In genomic region chr12:25249951-25250738, GRCh38 we compare ENCODE assay signal across 8 cellular contexts. TPM values are rescaled to one million over a fixed set of nuclear protein-coding genes. Genes with fewer than 3 reads are reported as not detected.
DNase-seq lines count a peak whose midpoint lies in the region; ATAC-seq and TF ChIP-seq lines count a peak whose summit lies in the region.

No MANE protein-coding gene starts in this region.

- peaks cover 12 to 25% of the 10 kb centered on the region in 2 donors for H3K36me3 Mint-ChIP-seq in CD4-positive, alpha-beta memory T cell
- peaks cover 32% of the 10 kb centered on the region for H3K36me3 Mint-ChIP-seq in T-helper 2 cell treated with Interferon-gamma antibody and Interleukin-4, amounts not matched to agents 5 μg/mL and 100 μg/mL, for 36 hours (ENCODE audit: low read depth)

- TF ChIP-seq CTCF in astrocyte of the spinal cord (IDR thresholded peaks at IDR 0.05; ENCODE audit: low read depth, low read length): no peak

- peak; percentile 41 to 66 (median 51) for DNase-seq in CD4-positive, alpha-beta memory T cell
- DNase-seq in HuH-7.5 (ENCODE audit: low spot score) (peak; percentile 38), astrocyte of the spinal cord (ENCODE audit: low read depth, low spot score) (peak; percentile 15), skeletal muscle cell (ENCODE audit: low read depth) (no peak)
- peak; percentile 44 for DNase-seq in T-helper 2 cell treated with Interferon-gamma antibody and Interleukin-4, amounts not matched to agents 5 μg/mL and 100 μg/mL, for 36 hours (ENCODE audit: low spot score)

- peak overlapping the region; percentile 68 for H3K27ac ChIP-seq in CD4-positive, alpha-beta memory T cell (ENCODE audit: low read depth, low read length)
- H3K27ac ChIP-seq in iPS-18a (ENCODE audit: low read length): no peak overlapping the region

- CTCF ChIA-PET in CD4-positive, alpha-beta memory T cell (lab: Charles Lee; ENCODE audit: partially characterized antibody): interaction anchor here (1.0 to 1.9 kb wide), 5 partner anchors 9 to 138 kb away, joined by 4 to 19 read pairs (median 8); no protein-coding TSS in a partner anchor

- H3K9me3 Mint-ChIP-seq in CD4-positive, alpha-beta memory T cell: no peaks in the 10 kb centered on the region
- H3K9me3 Mint-ChIP-seq in T-helper 2 cell treated with Interferon-gamma antibody and Interleukin-4, amounts not matched to agents 5 μg/mL and 100 μg/mL, for 36 hours: peaks cover 5% of the 10 kb centered on the region

- H3K4me1 ChIP-seq in CD4-positive, alpha-beta memory T cell (ENCODE audit: insufficient read depth, low read length): peaks cover 38% of the 10 kb centered on the region
- peaks cover 4% of the 10 kb centered on the region for H3K4me1 ChIP-seq in iPS-18a (ENCODE audit: control insufficient read depth, low read depth, low read length)

- H3K27me3 ChIP-seq in CD4-positive, alpha-beta memory T cell (ENCODE audit: insufficient read depth, low read length): no peaks in the 10 kb centered on the region
- peaks cover 17% of the 10 kb centered on the region for H3K27me3 ChIP-seq in iPS-18a (ENCODE audit: control insufficient read depth, insufficient read depth, low read length)

- H3K27ac Mint-ChIP-seq in CD4-positive, alpha-beta memory T cell: peak overlapping the region; percentile 89 to 97 (median 95)
- peak overlapping the region; percentile 95 for H3K27ac Mint-ChIP-seq in T-helper 2 cell treated with Interferon-gamma antibody and Interleukin-4, amounts not matched to agents 5 μg/mL and 100 μg/mL, for 36 hours

- ATAC-seq in GM21381 (IDR thresholded peaks at IDR 0.05; ENCODE audit: unreplicated experiment): peak; percentile 34
- no peak for ATAC-seq in GM18858 (IDR thresholded peaks at IDR 0.05; ENCODE audit: unreplicated experiment)

- intact Hi-C loops in CD4-positive, alpha-beta memory T cell (cut with micrococcal nuclease): loop anchor here (1.0 to 2.0 kb wide), 5 partner anchors 9 to 197 kb away; partner anchors contain the start of genes DNAI7 and ETFRF1

- in situ Hi-C loops in astrocyte of the spinal cord (cut with HindIII; ENCODE audit: low sequenced_read_pairs): no loop called here

- no peaks in the 10 kb centered on the region for H3K9me3 ChIP-seq in CD4-positive, alpha-beta memory T cell (ENCODE audit: control insufficient read depth in 1 of 2, low read length in 2 of 2)
- H3K9me3 ChIP-seq in iPS-18a (ENCODE audit: control insufficient read depth, low read depth, low read length): no peaks in the 10 kb centered on the region

- H3K27me3 Mint-ChIP-seq in CD4-positive, alpha-beta memory T cell: no peaks in the 10 kb centered on the region
- H3K27me3 Mint-ChIP-seq in T-helper 2 cell treated with Interferon-gamma antibody and Interleukin-4, amounts not matched to agents 5 μg/mL and 100 μg/mL, for 36 hours (ENCODE audit: low read depth): peaks cover 17% of the 10 kb centered on the region

- no peaks in the 10 kb centered on the region for H3K36me3 ChIP-seq in CD4-positive, alpha-beta memory T cell (ENCODE audit: insufficient read depth, low read length)
- H3K36me3 ChIP-seq in iPS-18a (ENCODE audit: control insufficient read depth, low read depth, low read length): no peaks in the 10 kb centered on the region

- H3K4me3 ChIP-seq in CD4-positive, alpha-beta memory T cell (ENCODE audit: low read length in 2 of 2): peak overlapping the region; percentile 67 to 90
- peak overlapping the region; percentile 91 for H3K4me3 ChIP-seq in astrocyte of the spinal cord (ENCODE audit: low read depth, low read length)
- H3K4me3 ChIP-seq in iPS-18a (ENCODE audit: low read length): peak overlapping the region; percentile 83
- peak overlapping the region; percentile 63 for H3K4me3 ChIP-seq in skeletal muscle cell (ENCODE audit: low read depth, low read length)

- POLR2A ChIA-PET in CD4-positive, alpha-beta memory T cell (lab: Charles Lee; ENCODE audit: partially characterized antibody): interaction anchor here (1.0 to 4.0 kb wide), 18 partner anchors 10 to 198 kb away, joined by 3 to 35 read pairs (median 5); partner anchors contain the start of genes DNAI7 and ETFRF1

- peak overlapping the region; percentile 85 to 95 (median 92) for H3K4me3 Mint-ChIP-seq in CD4-positive, alpha-beta memory T cell
- peak overlapping the region; percentile 92 for H3K4me3 Mint-ChIP-seq in T-helper 2 cell treated with Interferon-gamma antibody and Interleukin-4, amounts not matched to agents 5 μg/mL and 100 μg/mL, for 36 hours

- peak overlapping the region; percentile 65 for H3K9ac ChIP-seq in iPS-18a (ENCODE audit: low read length)

- peaks cover 19 to 65% (median 46%) of the 10 kb centered on the region in 4 donors for H3K4me1 Mint-ChIP-seq in CD4-positive, alpha-beta memory T cell
- peaks cover 42% of the 10 kb centered on the region for H3K4me1 Mint-ChIP-seq in T-helper 2 cell treated with Interferon-gamma antibody and Interleukin-4, amounts not matched to agents 5 μg/mL and 100 μg/mL, for 36 hours (ENCODE audit: low read depth)

RNA-seq across cellular contexts. Expression of gene KRAS, which starts 0.6 kb away (rescaled TPM):
- 10 to 100 TPM; 34.4 to 34.8 TPM for total RNA-seq in CD4-positive, alpha-beta memory T cell
- polyA plus RNA-seq in CD4-positive, alpha-beta memory T cell: 10 to 100 TPM; 31.6 to 52.4 TPM

RNA-seq across cellular contexts. Expression of gene ETFRF1, which starts 55.1 kb away (rescaled TPM):
- 10 to 100 TPM; 22.1 to 23.0 TPM for total RNA-seq in CD4-positive, alpha-beta memory T cell
- polyA plus RNA-seq in CD4-positive, alpha-beta memory T cell: 10 to 100 TPM; 30.8 to 56.5 TPM

RNA-seq across cellular contexts. Expression of gene DNAI7, which starts 55.2 kb away (rescaled TPM):
- total RNA-seq in CD4-positive, alpha-beta memory T cell: under 1 TPM in 1 of 2 experiments, not detected in 1; 0.15 TPM
- under 1 TPM in 1 of 2 donors, not detected in 1; 0.07 TPM for polyA plus RNA-seq in CD4-positive, alpha-beta memory T cell
